In the genomic region with DNA sequence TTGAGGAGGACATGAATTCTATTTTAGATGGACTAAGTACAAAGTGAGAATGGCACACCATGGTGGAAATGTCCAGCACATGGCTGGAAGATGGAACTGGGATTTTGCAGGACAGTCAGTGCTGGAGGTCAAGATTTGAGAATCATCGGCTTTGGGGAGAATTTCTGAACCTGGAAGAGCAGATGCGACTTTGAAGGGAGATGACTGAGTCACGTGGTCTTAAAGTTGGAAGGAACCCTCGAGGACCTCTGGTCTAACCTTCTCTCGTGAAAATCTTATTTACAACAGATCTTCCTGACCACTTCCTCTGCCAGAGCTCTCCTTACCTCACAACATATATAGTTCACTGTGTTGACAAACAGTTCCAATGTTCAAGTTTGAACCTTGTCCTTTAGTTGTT, we compare ENCODE assay signal across 8 cellular contexts.
"Had no signal": no experiment of that assay in that cellular context is flagged by ENCODE, and none has a peak within 500 bp of the region (broad histone marks: within the 10 kb centered on the region; RNA-seq: fewer than 3 reads in every experiment).

No MANE protein-coding gene starts in this region.

- H3K9me3 Mint-ChIP-seq: H9 had no signal

- ATAC-seq: GM23338 had no signal

- DNase-seq: H9, HCEC 1CT, KBM-7 had no signal

- FAIRE-seq: H1, H54, HTR-8/SVneo had no signal

- H3K27ac Mint-ChIP-seq: GM23338, H9 had no signal

- H3K4me2 ChIP-seq: GM23338, KMS-11 had no signal

- H3K4me3 Mint-ChIP-seq: GM23338, H9 had no signal

- H3K4me1 Mint-ChIP-seq: GM23338, H9 had no signal

- H3K27ac ChIP-seq: KMS-11 had no signal

- H3K9ac ChIP-seq: KMS-11 had no signal

- H3K4me3 ChIP-seq: GM23338 had no signal
